ENCODE assay signal across 8 cellular contexts in genomic region chr11:1763336-1763795, GRCh38. TPM values are rescaled to one million over a fixed set of nuclear protein-coding genes. Genes with fewer than 3 reads are reported as not detected.
DNase-seq lines count a peak whose midpoint lies in the region; ATAC-seq, FAIRE-seq and TF ChIP-seq lines count a peak whose summit lies in the region.

No MANE protein-coding gene starts in this region.

- peak overlapping the region; percentile 86 for H3K9ac ChIP-seq in mesendoderm (ENCODE audit: low read length)

- peaks cover 6% of the 10 kb centered on the region for H3K36me3 Mint-ChIP-seq in activated CD4-positive, alpha-beta T cell treated with anti-CD3 and anti-CD28 coated beads, Interleukin-2, amount 10 ng/mL, durations not matched to agents 7 days and 5 days (ENCODE audit: low read depth)
- no peaks in the 10 kb centered on the region for H3K36me3 Mint-ChIP-seq in brain

- H2BK120ac ChIP-seq in mesendoderm (ENCODE audit: low read depth, low read length), result no peak overlapping the region

- H3K27ac Mint-ChIP-seq in activated CD4-positive, alpha-beta T cell treated with anti-CD3 and anti-CD28 coated beads, Interleukin-2, amount 10 ng/mL, durations not matched to agents 7 days and 5 days, result peak overlapping the region; percentile 37
- no peak overlapping the region for H3K27ac Mint-ChIP-seq in brain

- H3K4me1 Mint-ChIP-seq in activated CD4-positive, alpha-beta T cell treated with anti-CD3 and anti-CD28 coated beads, Interleukin-2, amount 10 ng/mL, durations not matched to agents 7 days and 5 days, result peaks cover 36% of the 10 kb centered on the region
- peaks cover 20% of the 10 kb centered on the region for H3K4me1 Mint-ChIP-seq in brain

- no CpG with 5 or more reads among the region's 32 CpGs for WGBS in mesendoderm (ENCODE audit: extremely low coverage, insufficient coverage, low lambda C conversion rate)

- no peaks in the 10 kb centered on the region for H3K27me3 ChIP-seq in mesendoderm (ENCODE audit: insufficient read depth, low read length, poor library complexity)

- peaks cover 2% of the 10 kb centered on the region for H3K4me1 ChIP-seq in mesendoderm (ENCODE audit: control insufficient read depth, low read depth, low read length)

- no peaks in the 10 kb centered on the region for H3K36me3 ChIP-seq in mesendoderm (ENCODE audit: control insufficient read depth, insufficient read depth, low read length)

- H3K4ac ChIP-seq in mesendoderm (ENCODE audit: low read depth, low read length), result peak overlapping the region; percentile 64

- no peak overlapping the region for H2BK15ac ChIP-seq in mesendoderm (replicated peaks; ENCODE audit: low read depth)

- no peaks in the 10 kb centered on the region for H3K9me3 Mint-ChIP-seq in activated CD4-positive, alpha-beta T cell treated with anti-CD3 and anti-CD28 coated beads, Interleukin-2, amount 10 ng/mL, durations not matched to agents 7 days and 5 days
- peaks cover 0 to 4% (median 0%) of the 10 kb centered on the region in 5 experiments for H3K9me3 Mint-ChIP-seq in brain

- CTCF ChIA-PET in activated CD4-positive, alpha-beta T cell treated with anti-CD3 and anti-CD28 coated beads, Interleukin-2, amount 10 ng/mL, durations not matched to agents 7 days and 5 days (lab: Charles Lee), result interaction anchor here (1.1 kb wide), 1 partner anchor 9 kb away, joined by 4 read pairs; no protein-coding TSS in a partner anchor

- H3K79me2 ChIP-seq in mesendoderm (ENCODE audit: control insufficient read depth, insufficient read depth, low read length), result peaks cover 2% of the 10 kb centered on the region

- H3K27ac ChIP-seq in mesendoderm (ENCODE audit: low read depth, low read length), result no peak overlapping the region

- no peak overlapping the region for H2BK5ac ChIP-seq in mesendoderm (ENCODE audit: low read length)

- peak overlapping the region; percentile 71 for H3K4me3 ChIP-seq in mesendoderm (ENCODE audit: low read length)

- H3K4me3 Mint-ChIP-seq in activated CD4-positive, alpha-beta T cell treated with anti-CD3 and anti-CD28 coated beads, Interleukin-2, amount 10 ng/mL, durations not matched to agents 7 days and 5 days, result peak overlapping the region; percentile 59
- H3K4me3 Mint-ChIP-seq in brain, result peak overlapping the region; percentile 75 to 89 (median 79)

- TF ChIP-seq CTCF in brain (conservative IDR thresholded peaks at IDR 0.05), result no peak

- no peak for FAIRE-seq in frontal cortex (lab: Jason Lieb, UNC)
- FAIRE-seq in urothelium cell line (lab: Jason Lieb, UNC), result no peak

- H2AK5ac ChIP-seq in mesendoderm (ENCODE audit: low read length), result no peak overlapping the region

- no peak overlapping the region for H3K23ac ChIP-seq in mesendoderm (ENCODE audit: low read length)

- peaks cover 4% of the 10 kb centered on the region for H3K79me1 ChIP-seq in mesendoderm (ENCODE audit: low read length)

- H3K27me3 Mint-ChIP-seq in activated CD4-positive, alpha-beta T cell treated with anti-CD3 and anti-CD28 coated beads, Interleukin-2, amount 10 ng/mL, durations not matched to agents 7 days and 5 days, result no peaks in the 10 kb centered on the region
- peaks cover 3% of the 10 kb centered on the region for H3K27me3 Mint-ChIP-seq in brain

- peak; percentile 23 for ATAC-seq in HG03442 (IDR thresholded peaks at IDR 0.05; ENCODE audit: unreplicated experiment)

- no peak overlapping the region for H4K5ac ChIP-seq in mesendoderm (ENCODE audit: low read length)

- POLR2A ChIA-PET in activated CD4-positive, alpha-beta T cell treated with anti-CD3 and anti-CD28 coated beads, Interleukin-2, amount 10 ng/mL, durations not matched to agents 7 days and 5 days (lab: Charles Lee), result no interaction called here

- peak overlapping the region; percentile 52 for H3K4me2 ChIP-seq in mesendoderm (ENCODE audit: low read length)

- peak overlapping the region; percentile 91 for H3K56ac ChIP-seq in mesendoderm (ENCODE audit: low read length)

- H4K8ac ChIP-seq in mesendoderm (ENCODE audit: low read depth, low read length), result no peak overlapping the region

- H3K18ac ChIP-seq in mesendoderm (ENCODE audit: low read length), result peak overlapping the region; percentile 80

- DNase-seq in activated CD4-positive, alpha-beta T cell treated with anti-CD3 and anti-CD28 coated beads, Interleukin-2, amount 10 ng/mL, durations not matched to agents 7 days and 5 days, result peak; percentile 19
- no peak for DNase-seq in activated CD4-positive, alpha-beta T cell treated with anti-CD3 and anti-CD28 coated beads for 48 hours
- DNase-seq in mesendoderm (no peak), NCI-H1436 (lab: John Stamatoyannopoulos, UW) (no peak), frontal cortex (ENCODE audit: low spot score in 2 of 2) (no peak), urothelium cell line (ENCODE audit: low spot score) (no peak)

RNA-seq across cellular contexts. Expression of gene CTSD, which starts 0.4 kb away (rescaled TPM):
- 100 to 1,000 TPM; 140 to 154 TPM for total RNA-seq in activated CD4-positive, alpha-beta T cell treated with anti-CD3 and anti-CD28 coated beads, Interleukin-2, amount 10 ng/mL, durations not matched to agents 7 days and 5 days
- 381 TPM for polyA plus RNA-seq in brain (ENCODE audit: insufficient read depth, low read depth, low replicate concordance)
- polyA plus RNA-seq in mesendoderm (2013, experiment 1 of 2), result 76.3 TPM
- 77.1 TPM for polyA plus RNA-seq in mesendoderm (2013, experiment 2 of 2)
- total RNA-seq in frontal cortex, result 22.0 TPM

RNA-seq across cellular contexts. Expression of gene IFITM10, which starts 13.0 kb away (rescaled TPM):
- 1 to 10 TPM in 1 of 2 experiments, under 1 TPM in 1; 0.96 to 1.3 TPM for total RNA-seq in activated CD4-positive, alpha-beta T cell treated with anti-CD3 and anti-CD28 coated beads, Interleukin-2, amount 10 ng/mL, durations not matched to agents 7 days and 5 days
- polyA plus RNA-seq in brain (ENCODE audit: insufficient read depth, low read depth, low replicate concordance), result 2.3 TPM
- 0.04 TPM for polyA plus RNA-seq in mesendoderm (2013, experiment 1 of 2)
- polyA plus RNA-seq in mesendoderm (2013, experiment 2 of 2), result 0.01 TPM
- total RNA-seq in frontal cortex, result 0.41 TPM
